Comparison of ENCODE assay signal across 8 cellular contexts in genomic region chr17:38706625-38707298, GRCh38. TPM values are rescaled to one million over a fixed set of nuclear protein-coding genes. Genes with fewer than 3 reads are reported as not detected.
DNase-seq lines count a peak whose midpoint lies in the region; ATAC-seq and TF ChIP-seq lines count a peak whose summit lies in the region.

No MANE protein-coding gene starts in this region.

- no peaks in the 10 kb centered on the region for H3K9me2 ChIP-seq in GM23338 (ENCODE audit: insufficient read depth)

- H3K27ac Mint-ChIP-seq in GM23338 (no peak overlapping the region), neural crest cell (ENCODE audit: unreplicated experiment) (no peak overlapping the region)

- peak overlapping the region; percentile 87 for H3K4me2 ChIP-seq in GM23338

- H3K4me3 Mint-ChIP-seq in GM23338 (peak overlapping the region; percentile 90), neural crest cell (peak overlapping the region; percentile 93)

- H3K27ac ChIP-seq in GM23338 (ENCODE audit: low read depth), result no peak overlapping the region
- H3K27ac ChIP-seq in effector memory CD4-positive, alpha-beta T cell (ENCODE audit: insufficient read depth, low read length, poor library complexity, severe bottlenecking), result peak overlapping the region; percentile 69

- TF ChIP-seq CTCF in GM23338 (conservative IDR thresholded peaks at IDR 0.05; ENCODE audit: low read depth in 2 of 2), result no peak
- no peak for TF ChIP-seq CTCF in neural crest cell (conservative IDR thresholded peaks at IDR 0.05)

- H3K27me3 Mint-ChIP-seq in GM23338 (ENCODE audit: insufficient read depth, low read depth, poor library complexity), result peaks cover 73% of the 10 kb centered on the region
- H3K27me3 Mint-ChIP-seq in neural crest cell (ENCODE audit: low read depth), result peaks cover 33% of the 10 kb centered on the region

- peaks cover 67% of the 10 kb centered on the region for H3K4me1 Mint-ChIP-seq in GM23338
- peaks cover 49% of the 10 kb centered on the region for H3K4me1 Mint-ChIP-seq in neural crest cell

- H3K9me3 Mint-ChIP-seq in GM23338 (peaks cover 5% of the 10 kb centered on the region; the same call in 2 of the 3 replicates), neural crest cell (no peaks in the 10 kb centered on the region)

- no peaks in the 10 kb centered on the region for H3K9me3 ChIP-seq in effector memory CD4-positive, alpha-beta T cell (ENCODE audit: control insufficient read depth, low read length)

- peaks cover 77% of the 10 kb centered on the region for H3K27me3 ChIP-seq in GM23338 (ENCODE audit: insufficient read depth)
- no peaks in the 10 kb centered on the region for H3K27me3 ChIP-seq in effector memory CD4-positive, alpha-beta T cell (replicated peaks; ENCODE audit: control insufficient read depth, insufficient read depth, low read length, poor library complexity, severe bottlenecking)

- peaks cover 14% of the 10 kb centered on the region for H4K20me1 ChIP-seq in GM23338 (replicated peaks; ENCODE audit: insufficient read depth)

- H3F3A ChIP-seq in GM23338 (replicated peaks; ENCODE audit: low read depth), result peaks cover 36% of the 10 kb centered on the region

- DNase-seq in GM23338 (ENCODE audit: low spot score) (no peak), T-helper 22 cell (ENCODE audit: low read depth) (peak; percentile 21), neural crest cell (ENCODE audit: low read depth, low spot score) (no peak), SHP77 (lab: John Stamatoyannopoulos, UW) (no peak), NCI-H1092 (lab: John Stamatoyannopoulos, UW) (no peak)
- peak in 2 of 3 donors; percentile 10 to 33 for DNase-seq in effector memory CD4-positive, alpha-beta T cell

- peaks cover 8% of the 10 kb centered on the region; the same call in 2 of the 3 replicates for H3K36me3 Mint-ChIP-seq in GM23338 (ENCODE audit: low read depth)
- H3K36me3 Mint-ChIP-seq in neural crest cell (ENCODE audit: low read depth), result peaks cover 9% of the 10 kb centered on the region

- no peaks in the 10 kb centered on the region for H3K36me3 ChIP-seq in GM23338 (ENCODE audit: insufficient read depth)
- H3K36me3 ChIP-seq in effector memory CD4-positive, alpha-beta T cell (ENCODE audit: control insufficient read depth, insufficient read depth, low read length), result peaks cover 30% of the 10 kb centered on the region

- no peaks in the 10 kb centered on the region for H3K79me2 ChIP-seq in GM23338 (replicated peaks; ENCODE audit: insufficient read depth)

- peak overlapping the region; percentile 84 for H3K4me3 ChIP-seq in GM23338
- peak overlapping the region; percentile 84 for H3K4me3 ChIP-seq in effector memory CD4-positive, alpha-beta T cell (ENCODE audit: insufficient read depth, low read depth, low read length, poor library complexity, severe bottlenecking)

- peaks cover 43% of the 10 kb centered on the region for H3K4me1 ChIP-seq in GM23338 (ENCODE audit: insufficient read depth)
- peaks cover 24% of the 10 kb centered on the region for H3K4me1 ChIP-seq in effector memory CD4-positive, alpha-beta T cell (ENCODE audit: control insufficient read depth, insufficient read depth, low read length, poor library complexity, severe bottlenecking)

- H2AFZ ChIP-seq in GM23338, result peak overlapping the region; percentile 91

- no peak for ATAC-seq in GM23338
- ATAC-seq in GM18858 (IDR thresholded peaks at IDR 0.05; ENCODE audit: unreplicated experiment), result no peak
- no peak for ATAC-seq in HG02973 (IDR thresholded peaks at IDR 0.05; ENCODE audit: unreplicated experiment)

TF ChIP-seq in GM23338, 12 proteins besides CTCF, POLR2A, EP300 and RAD21:
- peak; percentile 26 for TF ChIP-seq EZH2 (IDR thresholded peaks at IDR 0.05; ENCODE audit: low read depth, unreplicated experiment)
- TF ChIP-seq, protein P1, sequence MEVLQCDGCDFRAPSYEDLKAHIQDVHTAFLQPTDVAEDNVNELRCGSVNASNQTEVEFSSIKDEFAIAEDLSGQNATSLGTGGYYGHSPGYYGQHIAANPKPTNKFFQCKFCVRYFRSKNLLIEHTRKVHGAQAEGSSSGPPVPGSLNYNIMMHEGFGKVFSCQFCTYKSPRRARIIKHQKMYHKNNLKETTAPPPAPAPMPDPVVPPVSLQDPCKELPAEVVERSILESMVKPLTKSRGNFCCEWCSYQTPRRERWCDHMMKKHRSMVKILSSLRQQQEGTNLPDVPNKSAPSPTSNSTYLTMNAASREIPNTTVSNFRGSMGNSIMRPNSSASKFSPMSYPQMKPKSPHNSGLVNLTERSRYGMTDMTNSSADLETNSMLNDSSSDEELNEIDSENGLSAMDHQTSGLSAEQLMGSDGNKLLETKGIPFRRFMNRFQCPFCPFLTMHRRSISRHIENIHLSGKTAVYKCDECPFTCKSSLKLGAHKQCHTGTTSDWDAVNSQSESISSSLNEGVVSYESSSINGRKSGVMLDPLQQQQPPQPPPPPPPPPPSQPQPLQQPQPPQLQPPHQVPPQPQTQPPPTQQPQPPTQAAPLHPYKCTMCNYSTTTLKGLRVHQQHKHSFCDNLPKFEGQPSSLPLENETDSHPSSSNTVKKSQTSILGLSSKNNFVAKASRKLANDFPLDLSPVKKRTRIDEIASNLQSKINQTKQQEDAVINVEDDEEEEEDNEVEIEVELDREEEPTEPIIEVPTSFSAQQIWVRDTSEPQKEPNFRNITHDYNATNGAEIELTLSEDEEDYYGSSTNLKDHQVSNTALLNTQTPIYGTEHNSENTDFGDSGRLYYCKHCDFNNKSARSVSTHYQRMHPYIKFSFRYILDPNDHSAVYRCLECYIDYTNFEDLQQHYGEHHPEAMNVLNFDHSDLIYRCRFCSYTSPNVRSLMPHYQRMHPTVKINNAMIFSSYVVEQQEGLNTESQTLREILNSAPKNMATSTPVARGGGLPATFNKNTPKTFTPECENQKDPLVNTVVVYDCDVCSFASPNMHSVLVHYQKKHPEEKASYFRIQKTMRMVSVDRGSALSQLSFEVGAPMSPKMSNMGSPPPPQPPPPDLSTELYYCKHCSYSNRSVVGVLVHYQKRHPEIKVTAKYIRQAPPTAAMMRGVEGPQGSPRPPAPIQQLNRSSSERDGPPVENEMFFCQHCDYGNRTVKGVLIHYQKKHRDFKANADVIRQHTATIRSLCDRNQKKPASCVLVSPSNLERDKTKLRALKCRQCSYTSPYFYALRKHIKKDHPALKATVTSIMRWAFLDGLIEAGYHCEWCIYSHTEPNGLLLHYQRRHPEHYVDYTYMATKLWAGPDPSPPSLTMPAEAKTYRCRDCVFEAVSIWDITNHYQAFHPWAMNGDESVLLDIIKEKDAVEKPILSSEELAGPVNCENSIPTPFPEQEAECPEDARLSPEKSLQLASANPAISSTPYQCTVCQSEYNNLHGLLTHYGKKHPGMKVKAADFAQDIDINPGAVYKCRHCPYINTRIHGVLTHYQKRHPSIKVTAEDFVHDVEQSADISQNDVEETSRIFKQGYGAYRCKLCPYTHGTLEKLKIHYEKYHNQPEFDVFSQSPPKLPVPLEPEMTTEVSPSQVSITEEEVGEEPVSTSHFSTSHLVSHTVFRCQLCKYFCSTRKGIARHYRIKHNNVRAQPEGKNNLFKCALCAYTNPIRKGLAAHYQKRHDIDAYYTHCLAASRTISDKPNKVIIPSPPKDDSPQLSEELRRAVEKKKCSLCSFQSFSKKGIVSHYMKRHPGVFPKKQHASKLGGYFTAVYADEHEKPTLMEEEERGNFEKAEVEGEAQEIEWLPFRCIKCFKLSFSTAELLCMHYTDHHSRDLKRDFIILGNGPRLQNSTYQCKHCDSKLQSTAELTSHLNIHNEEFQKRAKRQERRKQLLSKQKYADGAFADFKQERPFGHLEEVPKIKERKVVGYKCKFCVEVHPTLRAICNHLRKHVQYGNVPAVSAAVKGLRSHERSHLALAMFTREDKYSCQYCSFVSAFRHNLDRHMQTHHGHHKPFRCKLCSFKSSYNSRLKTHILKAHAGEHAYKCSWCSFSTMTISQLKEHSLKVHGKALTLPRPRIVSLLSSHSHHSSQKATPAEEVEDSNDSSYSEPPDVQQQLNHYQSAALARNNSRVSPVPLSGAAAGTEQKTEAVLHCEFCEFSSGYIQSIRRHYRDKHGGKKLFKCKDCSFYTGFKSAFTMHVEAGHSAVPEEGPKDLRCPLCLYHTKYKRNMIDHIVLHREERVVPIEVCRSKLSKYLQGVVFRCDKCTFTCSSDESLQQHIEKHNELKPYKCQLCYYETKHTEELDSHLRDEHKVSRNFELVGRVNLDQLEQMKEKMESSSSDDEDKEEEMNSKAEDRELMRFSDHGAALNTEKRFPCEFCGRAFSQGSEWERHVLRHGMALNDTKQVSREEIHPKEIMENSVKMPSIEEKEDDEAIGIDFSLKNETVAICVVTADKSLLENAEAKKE (CRISPR knock-in tag; IDR thresholded peaks at IDR 0.05), result no peak
TF ChIP-seq in GM23338: peak in this region for 1.

RNA-seq across cellular contexts. Expression of gene MLLT6, which starts 1.7 kb away (rescaled TPM):
- total RNA-seq in GM23338 (2014; rRNA removed; shearing (Covaris generic)), result 2.8 and 3.3 TPM in 2 replicates
- polyA plus RNA-seq in GM23338 (2016; fragmentation: Nextera tagmentation; extraction: Ambion mirVana), result 1.8 and 2.6 TPM in 2 replicates
- total RNA-seq in neural crest cell, result 79.6 and 85.1 TPM in 2 replicates

RNA-seq across cellular contexts. Expression of gene CISD3, which starts 23.4 kb away (rescaled TPM):
- total RNA-seq in GM23338 (2014; rRNA removed; shearing (Covaris generic)), result 0.94 and 3.4 TPM in 2 replicates
- polyA plus RNA-seq in GM23338 (2016; fragmentation: Nextera tagmentation; extraction: Ambion mirVana), result 8.9 and 9.9 TPM in 2 replicates
- 9.0 and 11.0 TPM in 2 replicates for total RNA-seq in neural crest cell

RNA-seq across cellular contexts. Expression of gene EPOP, which starts 32.0 kb away (rescaled TPM):
- total RNA-seq in GM23338 (2014; rRNA removed; shearing (Covaris generic)), result 1.7 and 2.4 TPM in 2 replicates
- 0.42 and 0.82 TPM in 2 replicates for polyA plus RNA-seq in GM23338 (2016; fragmentation: Nextera tagmentation; extraction: Ambion mirVana)
- total RNA-seq in neural crest cell, result 13.0 and 13.8 TPM in 2 replicates

RNA-seq across cellular contexts. Expression of gene PCGF2, which starts 41.4 kb away (rescaled TPM):
- total RNA-seq in GM23338 (2014; rRNA removed; shearing (Covaris generic)), result 21.1 and 23.4 TPM in 2 replicates
- 51.9 and 60.9 TPM in 2 replicates for polyA plus RNA-seq in GM23338 (2016; fragmentation: Nextera tagmentation; extraction: Ambion mirVana)
- total RNA-seq in neural crest cell, result 108 and 116 TPM in 2 replicates

RNA-seq across cellular contexts. Expression of gene PSMB3, which starts 45.8 kb away (rescaled TPM):
- total RNA-seq in GM23338 (2014; rRNA removed; shearing (Covaris generic)), result 250 and 270 TPM in 2 replicates
- 523 and 558 TPM in 2 replicates for polyA plus RNA-seq in GM23338 (2016; fragmentation: Nextera tagmentation; extraction: Ambion mirVana)
- 193 and 203 TPM in 2 replicates for total RNA-seq in neural crest cell

Comparison
In these comparisons a context has a peak if more than half of its experiments do, and no peak if none do; other contexts are left out.
1. DNase-seq: peak in T-helper 22 cell (single experiment) and effector memory CD4-positive, alpha-beta T cell (2 of 3); none in GM23338 (single experiment), neural crest cell (single experiment), SHP77 (0 of 2) and NCI-H1092 (single experiment).
2. RNA of gene MLLT6, which starts 1.7 kb away (total RNA-seq): 79.6 to 85.1 TPM in neural crest cell; 2.8 to 3.3 TPM in GM23338; every median in the first group is over 10 times any median in the second.